Comparison of ENCODE assay signal across 18 cellular contexts in genomic region chr2:114405486-114406250, GRCh38. TPM values are rescaled to one million over a fixed set of nuclear protein-coding genes. Genes with fewer than 3 reads are reported as not detected.
"Had no signal": no experiment of that assay in that cellular context is flagged by ENCODE, and none has a peak within 500 bp of the region (broad histone marks: within the 10 kb centered on the region; RNA-seq: fewer than 3 reads in every experiment).

No MANE protein-coding gene starts in this region.

- DNase-seq: activated CD4-positive, alpha-beta memory T cell treated with anti-CD3 and anti-CD28 coated beads for 36 hours; activated CD4-positive, alpha-beta T cell treated with anti-CD3 and anti-CD28 coated beads for 48 hours; activated effector memory CD4-positive, alpha-beta T cell treated with anti-CD3 and anti-CD28 coated beads, Interleukin-2, amount 50 U/mL, for 16 hours; activated naive CD4-positive, alpha-beta T cell treated with anti-CD3 and anti-CD28 coated beads, Interleukin-2, amount 10 ng/mL, durations not matched to agents 7 days and 5 days; activated T-cell treated with anti-CD3 and anti-CD28 coated beads for 4 hours; effector CD4-positive, alpha-beta T cell; erythroblast; foreskin keratinocyte; kidney glomerular epithelial cell; naive thymus-derived CD4-positive, alpha-beta T cell; occipital lobe; spleen; stimulated activated CD4-positive, alpha-beta T cell treated with anti-CD3 and anti-CD28 coated beads, Interleukin-4, amount 100 ng/mL, for 1 hour; stimulated activated naive CD4-positive, alpha-beta T cell; testis had no signal

- ATAC-seq: foreskin keratinocyte; naive thymus-derived CD4-positive, alpha-beta T cell had no signal

RNA-seq across cellular contexts. Expression of gene DPP10, which starts 36.8 kb away (rescaled TPM):
- total RNA-seq: activated CD4-positive, alpha-beta memory T cell treated with anti-CD3 and anti-CD28 coated beads for 36 hours; chondrocyte; fibroblast of lung; foreskin keratinocyte; mesenteric fat pad; naive thymus-derived CD4-positive, alpha-beta T cell; spleen had no signal
